17 cellular contexts compared by ENCODE assay signal in the genomic region with DNA sequence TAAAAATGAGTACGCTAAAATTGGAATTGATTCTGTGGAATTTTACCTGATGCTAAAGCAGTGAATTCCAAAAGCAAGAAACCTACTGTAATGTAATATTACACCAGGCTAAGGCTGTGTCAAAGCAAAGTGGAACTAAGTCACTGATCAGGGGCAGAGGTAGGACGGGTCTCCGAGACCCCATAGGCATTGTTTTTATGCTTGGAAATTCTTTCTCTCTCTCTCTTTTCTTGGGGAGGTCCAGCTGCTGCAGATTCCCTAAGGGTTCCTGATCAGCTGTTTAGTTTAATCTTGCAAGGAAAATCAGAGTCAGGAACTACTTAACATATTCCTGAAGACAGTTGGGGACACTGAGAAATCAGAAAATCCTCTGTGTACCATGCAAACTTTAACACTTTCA.
"Had no signal": no experiment of that assay in that cellular context is flagged by ENCODE, and none has a peak within 500 bp of the region (broad histone marks: within the 10 kb centered on the region; RNA-seq: fewer than 3 reads in every experiment).

No MANE protein-coding gene starts in this region.

- H3K27me3 Mint-ChIP-seq: activated naive CD8-positive, alpha-beta T cell; effector memory CD8-positive, alpha-beta T cell; naive B cell had no signal

- H3K9me3 Mint-ChIP-seq: activated T-helper 1 cell treated with anti-CD3 and anti-CD28 coated beads, Interleukin-12 subunit alpha, Interleukin-12 subunit beta, Interleukin-2, Interleukin-4 antibody, amounts not matched to agents 30 ng/mL and 10 ng/mL and 1 ng/mL, durations not matched to agents 14 hours and 24 hours and 36 hours; effector memory CD8-positive, alpha-beta T cell; naive B cell had no signal

- H3K4me3 Mint-ChIP-seq: activated naive CD8-positive, alpha-beta T cell; activated T-helper 1 cell treated with anti-CD3 and anti-CD28 coated beads, Interleukin-12 subunit alpha, Interleukin-12 subunit beta, Interleukin-2, Interleukin-4 antibody, amounts not matched to agents 30 ng/mL and 10 ng/mL and 1 ng/mL, durations not matched to agents 14 hours and 24 hours and 36 hours; effector memory CD8-positive, alpha-beta T cell; naive B cell had no signal

- H3K9me3 ChIP-seq: sigmoid colon, thyroid gland had no signal

- H3K79me2 ChIP-seq: hepatocyte had no signal

- H3K4me2 ChIP-seq: hepatocyte had no signal

- H3K4me1 ChIP-seq: sigmoid colon, thyroid gland had no signal

- H3K4me3 ChIP-seq: cardiac muscle cell, hepatocyte, sigmoid colon, thyroid gland had no signal

- H3K27ac ChIP-seq: cardiac muscle cell, epithelial cell of prostate, foreskin keratinocyte, hepatocyte, sigmoid colon, thyroid gland, WERI-Rb-1 had no signal

- H3K36me3 ChIP-seq: cardiac muscle cell, thyroid gland, WERI-Rb-1 had no signal

- ATAC-seq: effector memory CD8-positive, alpha-beta T cell; foreskin keratinocyte; left lobe of liver had no signal

- DNase-seq: activated CD4-positive, alpha-beta T cell treated with anti-CD3 and anti-CD28 coated beads, Interleukin-2, amount 50 U/mL, for 4 hours; activated gamma-delta T cell treated with Interleukin-2 at 50 U/mL for 16 hours; activated T-cell treated with anti-CD3 and anti-CD28 coated beads for 4 hours; effector memory CD8-positive, alpha-beta T cell; foreskin keratinocyte; naive B cell; sigmoid colon; stimulated activated CD4-positive, alpha-beta T cell treated with anti-CD3 and anti-CD28 coated beads, Interleukin-2, amount 100 ng/mL, for 24 hours; stimulated activated naive CD4-positive, alpha-beta T cell treated with Interleukin-2 at 50 U/mL for 16 hours; thyroid gland; WERI-Rb-1 had no signal

- H3K27ac Mint-ChIP-seq: activated naive CD8-positive, alpha-beta T cell; activated T-helper 1 cell treated with anti-CD3 and anti-CD28 coated beads, Interleukin-12 subunit alpha, Interleukin-12 subunit beta, Interleukin-2, Interleukin-4 antibody, amounts not matched to agents 30 ng/mL and 10 ng/mL and 1 ng/mL, durations not matched to agents 14 hours and 24 hours and 36 hours; effector memory CD8-positive, alpha-beta T cell; naive B cell had no signal

- H2AFZ ChIP-seq: hepatocyte had no signal

- H3K4me1 Mint-ChIP-seq: naive B cell had no signal

- H3K27me3 ChIP-seq: cardiac muscle cell, foreskin keratinocyte, hepatocyte, sigmoid colon, thyroid gland had no signal
